8 cellular contexts compared by ENCODE assay signal in the genomic region with DNA sequence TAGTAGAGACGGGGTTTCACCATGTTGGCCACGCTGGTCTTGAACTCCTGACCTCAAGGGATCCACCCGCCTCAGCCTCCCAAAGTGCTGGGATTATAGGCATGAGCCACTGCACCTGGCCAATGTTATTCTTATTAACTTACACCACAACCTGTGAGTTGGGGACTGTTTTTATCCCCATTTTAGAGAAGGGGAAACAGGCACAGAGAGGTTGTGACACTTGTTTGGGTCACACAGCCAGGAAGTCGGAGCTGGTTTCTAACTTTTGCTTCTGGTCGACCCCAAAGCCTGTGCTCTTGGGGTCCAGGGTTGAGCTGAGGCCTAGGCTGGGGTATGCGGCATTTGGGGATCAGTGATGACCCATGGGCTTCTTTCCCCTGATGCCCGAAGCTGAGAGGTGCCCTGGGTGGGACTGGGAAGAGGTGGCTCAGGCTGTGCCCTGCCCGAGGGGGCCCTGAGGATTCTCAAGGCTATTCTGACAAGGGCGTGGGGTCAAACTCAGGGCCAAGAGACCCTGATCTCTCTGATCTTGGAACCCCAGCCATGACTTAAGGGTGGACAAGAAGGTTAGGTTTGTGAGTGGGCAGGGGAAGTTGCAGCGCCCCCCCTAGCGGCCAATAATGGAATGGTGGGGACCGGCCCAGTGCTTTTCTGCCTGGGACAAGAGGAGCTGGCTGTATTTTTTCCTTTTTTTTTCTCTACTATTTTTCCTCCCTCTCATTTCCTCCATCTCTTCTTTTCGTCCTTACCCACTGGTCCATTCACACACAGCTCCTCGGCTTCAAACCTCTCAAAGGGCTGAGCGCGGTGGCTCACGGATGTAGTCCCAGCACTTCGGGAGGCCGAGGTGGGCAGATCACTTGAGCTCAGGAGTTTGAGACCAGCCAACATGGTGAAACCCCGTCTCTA. TPM values are rescaled to one million over a fixed set of nuclear protein-coding genes. Genes with fewer than 3 reads are reported as not detected.
DNase-seq lines count a peak whose midpoint lies in the region; ATAC-seq and TF ChIP-seq lines count a peak whose summit lies in the region.

No MANE protein-coding gene starts in this region.

- no peak overlapping the region for H3K27ac Mint-ChIP-seq in activated CD4-positive, alpha-beta T cell treated with anti-CD3 and anti-CD28 coated beads for 36 hours

- POLR2A ChIA-PET in activated CD4-positive, alpha-beta T cell treated with anti-CD3 and anti-CD28 coated beads for 36 hours (lab: Charles Lee): no interaction called here

- H3K4me1 Mint-ChIP-seq in activated CD4-positive, alpha-beta T cell treated with anti-CD3 and anti-CD28 coated beads for 36 hours: peaks cover 11% of the 10 kb centered on the region

- no peaks in the 10 kb centered on the region for H3K36me3 Mint-ChIP-seq in activated CD4-positive, alpha-beta T cell treated with anti-CD3 and anti-CD28 coated beads for 36 hours (ENCODE audit: low read depth)

- H3K27me3 ChIP-seq in liver (ENCODE audit: control insufficient read depth in 4 of 4, insufficient read depth in 4 of 4, low read length in 3 of 4): no peaks in the 10 kb centered on the region

- CTCF ChIA-PET in activated CD4-positive, alpha-beta T cell treated with anti-CD3 and anti-CD28 coated beads for 36 hours (lab: Charles Lee): interaction anchor here (0.5 to 2.0 kb wide), 17 partner anchors 10 to 1777 kb away, joined by 3 to 6 read pairs (median 3); a partner anchor contains a TSS

- H3K9me3 ChIP-seq in ES-I3 (ENCODE audit: control insufficient read depth, insufficient read depth, low read length): no peaks in the 10 kb centered on the region
- no peaks in the 10 kb centered on the region for H3K9me3 ChIP-seq in liver (ENCODE audit: control insufficient read depth in 4 of 4, low read length in 3 of 4)

- H3K4me1 ChIP-seq in ES-I3 (ENCODE audit: insufficient read depth, low read length): peaks cover 11% of the 10 kb centered on the region; the same call in 1 of the 2 replicates
- H3K4me1 ChIP-seq in liver (ENCODE audit: control insufficient read depth in 4 of 4, insufficient read depth in 4 of 4, low read length in 3 of 4): peaks cover 6 to 31% (median 17%) of the 10 kb centered on the region in 4 donors

- DNase-seq in LNCaP clone FGC (ENCODE audit: low read depth) (no peak), dedifferentiated amniotic fluid mesenchymal stem cell (ENCODE audit: extremely low spot score) (peak; percentile 22)
- peak; percentile 78 for DNase-seq in activated CD4-positive, alpha-beta T cell treated with anti-CD3 and anti-CD28 coated beads for 36 hours
- DNase-seq in stimulated activated CD8-positive, alpha-beta memory T cell treated with anti-CD3 and anti-CD28 coated beads, Interleukin-15, amount 100 ng/mL, for 48 hours (ENCODE audit: low read depth in 2 of 2): peak; percentile 15 to 33

- H3K4me3 ChIP-seq in LNCaP clone FGC (ENCODE audit: low read depth, low read length) (no peak overlapping the region), liver (ENCODE audit: low read depth in 1 of 3, low read length in 3 of 3) (no peak overlapping the region)

- WGBS in liver: 66% methylated on average over 20 of the region's 20 CpGs

- H3K27ac ChIP-seq in liver (ENCODE audit: low read depth in 1 of 2, low read length in 2 of 2): no peak overlapping the region

- H3K36me3 ChIP-seq in ES-I3 (ENCODE audit: insufficient read depth, low read length) (no peaks in the 10 kb centered on the region), liver (ENCODE audit: control insufficient read depth in 4 of 4, insufficient read depth in 3 of 4, low read depth in 1 of 4, low read length in 3 of 4) (no peaks in the 10 kb centered on the region)

- H3K4me3 Mint-ChIP-seq in activated CD4-positive, alpha-beta T cell treated with anti-CD3 and anti-CD28 coated beads for 36 hours: no peak overlapping the region

- intact Hi-C loops in activated CD4-positive, alpha-beta T cell treated with anti-CD3 and anti-CD28 coated beads for 36 hours (cut with DNase I, micrococcal nuclease): loop anchor here (1.0 to 5.0 kb wide), 4 partner anchors 91 to 228 kb away; no protein-coding TSS in a partner anchor

- ATAC-seq in activated CD4-positive, alpha-beta T cell treated with anti-CD3 and anti-CD28 coated beads for 36 hours: no peak
- ATAC-seq in GM19452 (IDR thresholded peaks at IDR 0.05; ENCODE audit: unreplicated experiment) (no peak), GM18907 (IDR thresholded peaks at IDR 0.05; ENCODE audit: unreplicated experiment) (no peak)

- TF ChIP-seq RAD21 in liver (IDR thresholded peaks at IDR 0.05): peak; percentile 83 to 87

- no peaks in the 10 kb centered on the region for H3K9me3 Mint-ChIP-seq in activated CD4-positive, alpha-beta T cell treated with anti-CD3 and anti-CD28 coated beads for 36 hours (ENCODE audit: low read depth)

- peaks cover 2% of the 10 kb centered on the region for H3K27me3 Mint-ChIP-seq in activated CD4-positive, alpha-beta T cell treated with anti-CD3 and anti-CD28 coated beads for 36 hours

- peak overlapping the region; percentile 40; the same call in 1 of the 2 replicates for H3K9ac ChIP-seq in ES-I3 (ENCODE audit: low read depth, low read length)
- H3K9ac ChIP-seq in liver (ENCODE audit: low read depth in 1 of 2, low read length in 2 of 2): no peak overlapping the region

- TF ChIP-seq CTCF in LNCaP clone FGC (IDR thresholded peaks at IDR 0.05; ENCODE audit: control insufficient read depth, extremely low read depth, insufficient read depth) (peak; percentile 69), liver (IDR thresholded peaks at IDR 0.05; ENCODE audit: low read depth, low read length, missing input control) (peak; percentile 88)

TF ChIP-seq in liver, 16 proteins besides CTCF, POLR2A, EP300 and RAD21:
- no peak for TF ChIP-seq RXRA (IDR thresholded peaks at IDR 0.05)
- TF ChIP-seq, protein P1, sequence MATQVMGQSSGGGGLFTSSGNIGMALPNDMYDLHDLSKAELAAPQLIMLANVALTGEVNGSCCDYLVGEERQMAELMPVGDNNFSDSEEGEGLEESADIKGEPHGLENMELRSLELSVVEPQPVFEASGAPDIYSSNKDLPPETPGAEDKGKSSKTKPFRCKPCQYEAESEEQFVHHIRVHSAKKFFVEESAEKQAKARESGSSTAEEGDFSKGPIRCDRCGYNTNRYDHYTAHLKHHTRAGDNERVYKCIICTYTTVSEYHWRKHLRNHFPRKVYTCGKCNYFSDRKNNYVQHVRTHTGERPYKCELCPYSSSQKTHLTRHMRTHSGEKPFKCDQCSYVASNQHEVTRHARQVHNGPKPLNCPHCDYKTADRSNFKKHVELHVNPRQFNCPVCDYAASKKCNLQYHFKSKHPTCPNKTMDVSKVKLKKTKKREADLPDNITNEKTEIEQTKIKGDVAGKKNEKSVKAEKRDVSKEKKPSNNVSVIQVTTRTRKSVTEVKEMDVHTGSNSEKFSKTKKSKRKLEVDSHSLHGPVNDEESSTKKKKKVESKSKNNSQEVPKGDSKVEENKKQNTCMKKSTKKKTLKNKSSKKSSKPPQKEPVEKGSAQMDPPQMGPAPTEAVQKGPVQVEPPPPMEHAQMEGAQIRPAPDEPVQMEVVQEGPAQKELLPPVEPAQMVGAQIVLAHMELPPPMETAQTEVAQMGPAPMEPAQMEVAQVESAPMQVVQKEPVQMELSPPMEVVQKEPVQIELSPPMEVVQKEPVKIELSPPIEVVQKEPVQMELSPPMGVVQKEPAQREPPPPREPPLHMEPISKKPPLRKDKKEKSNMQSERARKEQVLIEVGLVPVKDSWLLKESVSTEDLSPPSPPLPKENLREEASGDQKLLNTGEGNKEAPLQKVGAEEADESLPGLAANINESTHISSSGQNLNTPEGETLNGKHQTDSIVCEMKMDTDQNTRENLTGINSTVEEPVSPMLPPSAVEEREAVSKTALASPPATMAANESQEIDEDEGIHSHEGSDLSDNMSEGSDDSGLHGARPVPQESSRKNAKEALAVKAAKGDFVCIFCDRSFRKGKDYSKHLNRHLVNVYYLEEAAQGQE (IDR thresholded peaks at IDR 0.05): no peak
- TF ChIP-seq EGR1 (IDR thresholded peaks at IDR 0.05; ENCODE audit: low read depth in 2 of 2): no peak
- TF ChIP-seq, protein P2, sequence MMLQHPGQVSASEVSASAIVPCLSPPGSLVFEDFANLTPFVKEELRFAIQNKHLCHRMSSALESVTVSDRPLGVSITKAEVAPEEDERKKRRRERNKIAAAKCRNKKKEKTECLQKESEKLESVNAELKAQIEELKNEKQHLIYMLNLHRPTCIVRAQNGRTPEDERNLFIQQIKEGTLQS (IDR thresholded peaks at IDR 0.05): no peak
- no peak for TF ChIP-seq HNF4G (IDR thresholded peaks at IDR 0.05)
- TF ChIP-seq, protein P3, sequence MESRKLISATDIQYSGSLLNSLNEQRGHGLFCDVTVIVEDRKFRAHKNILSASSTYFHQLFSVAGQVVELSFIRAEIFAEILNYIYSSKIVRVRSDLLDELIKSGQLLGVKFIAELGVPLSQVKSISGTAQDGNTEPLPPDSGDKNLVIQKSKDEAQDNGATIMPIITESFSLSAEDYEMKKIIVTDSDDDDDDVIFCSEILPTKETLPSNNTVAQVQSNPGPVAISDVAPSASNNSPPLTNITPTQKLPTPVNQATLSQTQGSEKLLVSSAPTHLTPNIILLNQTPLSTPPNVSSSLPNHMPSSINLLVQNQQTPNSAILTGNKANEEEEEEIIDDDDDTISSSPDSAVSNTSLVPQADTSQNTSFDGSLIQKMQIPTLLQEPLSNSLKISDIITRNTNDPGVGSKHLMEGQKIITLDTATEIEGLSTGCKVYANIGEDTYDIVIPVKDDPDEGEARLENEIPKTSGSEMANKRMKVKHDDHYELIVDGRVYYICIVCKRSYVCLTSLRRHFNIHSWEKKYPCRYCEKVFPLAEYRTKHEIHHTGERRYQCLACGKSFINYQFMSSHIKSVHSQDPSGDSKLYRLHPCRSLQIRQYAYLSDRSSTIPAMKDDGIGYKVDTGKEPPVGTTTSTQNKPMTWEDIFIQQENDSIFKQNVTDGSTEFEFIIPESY (IDR thresholded peaks at IDR 0.05): no peak
- no peak for TF ChIP-seq JUND (IDR thresholded peaks at IDR 0.05)
- TF ChIP-seq GABPA (IDR thresholded peaks at IDR 0.05 in 1 of 2, conservative IDR thresholded peaks at IDR 0.05 in 1 of 2): no peak
- TF ChIP-seq NR2F2 (IDR thresholded peaks at IDR 0.05): no peak
- TF ChIP-seq TAF1 (conservative IDR thresholded peaks at IDR 0.05): no peak
- TF ChIP-seq, protein P4, sequence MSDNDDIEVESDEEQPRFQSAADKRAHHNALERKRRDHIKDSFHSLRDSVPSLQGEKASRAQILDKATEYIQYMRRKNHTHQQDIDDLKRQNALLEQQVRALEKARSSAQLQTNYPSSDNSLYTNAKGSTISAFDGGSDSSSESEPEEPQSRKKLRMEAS (IDR thresholded peaks at IDR 0.05): no peak
- TF ChIP-seq FOXA1 (IDR thresholded peaks at IDR 0.05): no peak

RNA-seq across cellular contexts. Expression of a gene that starts 3.0 kb away (rescaled TPM):
- 1 to 10 TPM; 1.5 to 3.9 TPM for total RNA-seq in activated CD4-positive, alpha-beta T cell treated with anti-CD3 and anti-CD28 coated beads for 36 hours
- total RNA-seq in liver: 10 to 100 TPM; 22.4 to 25.9 TPM
- polyA plus RNA-seq in liver: 10 to 100 TPM; 41.4 to 93.1 TPM

RNA-seq across cellular contexts. Expression of a gene that starts 21.5 kb away (rescaled TPM):
- not detected for total RNA-seq in activated CD4-positive, alpha-beta T cell treated with anti-CD3 and anti-CD28 coated beads for 36 hours
- 10 to 100 TPM in 1 of 2 donors, under 1 TPM in 1; 0.65 to 70.4 TPM for total RNA-seq in liver
- polyA plus RNA-seq in liver: 100 to 1,000 TPM in 1 of 2 donors, 10 to 100 TPM in 1; 85.3 to 433 TPM

RNA-seq across cellular contexts. Expression of a gene that starts 46.5 kb away (rescaled TPM):
- total RNA-seq in activated CD4-positive, alpha-beta T cell treated with anti-CD3 and anti-CD28 coated beads for 36 hours: not detected
- total RNA-seq in liver: not detected
- polyA plus RNA-seq in liver: not detected

Comparison
In these comparisons a context has a peak if more than half of its experiments do, and no peak if none do; other contexts are left out.
1. RNA of a gene that starts 3.0 kb away (total RNA-seq): 22.4 to 25.9 TPM in liver; 1.5 to 3.9 TPM in activated CD4-positive, alpha-beta T cell treated with anti-CD3 and anti-CD28 coated beads for 36 hours; every median in the first group is over 4 times any median in the second.